19 cellular contexts compared by ENCODE assay signal in genomic region chr16:73093146-73094144, GRCh38. TPM values are rescaled to one million over a fixed set of nuclear protein-coding genes. Genes with fewer than 3 reads are reported as not detected.
DNase-seq lines count a peak whose midpoint lies in the region; ATAC-seq and TF ChIP-seq lines count a peak whose summit lies in the region.
"Had no signal": no experiment of that assay in that cellular context is flagged by ENCODE, and none has a peak within 500 bp of the region (broad histone marks: within the 10 kb centered on the region; RNA-seq: fewer than 3 reads in every experiment).

No MANE protein-coding gene starts in this region.

- H3K36me3 ChIP-seq in DND-41 (ENCODE audit: insufficient read depth, low read length), result no peaks in the 10 kb centered on the region
- H3K36me3 ChIP-seq in adipocyte (ENCODE audit: control insufficient read depth, insufficient read depth, low read length, severe bottlenecking), result no peaks in the 10 kb centered on the region
- H3K36me3 ChIP-seq in osteoblast (ENCODE audit: insufficient read depth, low read length), result no peaks in the 10 kb centered on the region
- H3K36me3 ChIP-seq: spleen, stomach had no signal

- H3K9ac ChIP-seq in DND-41 (ENCODE audit: low read depth, low read length), result no peak overlapping the region
- H3K9ac ChIP-seq in adipocyte (ENCODE audit: low read length), result no peak overlapping the region
- H3K9ac ChIP-seq: KMS-11 had no signal

- H3K4me2 ChIP-seq in DND-41 (ENCODE audit: insufficient read depth, low read length) (no peak overlapping the region), osteoblast (ENCODE audit: insufficient read depth, low read length) (peak overlapping the region; percentile 59)
- H3K4me2 ChIP-seq: KMS-11 had no signal

- no peaks in the 10 kb centered on the region for H3K36me3 Mint-ChIP-seq in activated naive CD8-positive, alpha-beta T cell treated with anti-CD3 and anti-CD28 coated beads, Interleukin-2, amount 50 U/mL, for 24 hours (ENCODE audit: low read depth)

- peaks cover 5% of the 10 kb centered on the region; the same call in 1 of the 2 replicates for H3K4me1 ChIP-seq in DND-41 (ENCODE audit: insufficient read depth, low read length)
- H3K4me1 ChIP-seq in adipocyte (ENCODE audit: control insufficient read depth, insufficient read depth, low read length), result peaks cover 6% of the 10 kb centered on the region
- H3K4me1 ChIP-seq in osteoblast (ENCODE audit: insufficient read depth, low read length), result peaks cover 14% of the 10 kb centered on the region
- H3K4me1 ChIP-seq: spleen had no signal

- in situ Hi-C loops in KBM-7 (cut with MboI; ENCODE audit: low pct_unique_long_range_greater_than_20kb, low sequenced_read_pairs), result no loop called here

- no peak overlapping the region for H3K27ac Mint-ChIP-seq in activated naive CD8-positive, alpha-beta T cell treated with anti-CD3 and anti-CD28 coated beads, Interleukin-2, amount 50 U/mL, for 24 hours
- H3K27ac Mint-ChIP-seq: activated B cell treated with CpG ODN at 0.5 μM for 24 hours had no signal

- H3K79me2 ChIP-seq in DND-41 (ENCODE audit: insufficient read depth, low read length) (no peaks in the 10 kb centered on the region), osteoblast (ENCODE audit: insufficient read depth, low read length) (no peaks in the 10 kb centered on the region)

- no peaks in the 10 kb centered on the region for H4K20me1 ChIP-seq in DND-41 (ENCODE audit: insufficient read depth, low read length)
- no peaks in the 10 kb centered on the region for H4K20me1 ChIP-seq in osteoblast (ENCODE audit: insufficient read depth, low read length)

- no peaks in the 10 kb centered on the region for H3K27me3 ChIP-seq in DND-41 (ENCODE audit: insufficient read depth, low read length, poor library complexity)
- no peaks in the 10 kb centered on the region for H3K27me3 ChIP-seq in adipocyte (replicated peaks; ENCODE audit: control insufficient read depth, insufficient read depth, low read length)
- no peaks in the 10 kb centered on the region for H3K27me3 ChIP-seq in osteoblast (ENCODE audit: insufficient read depth, low read length)
- H3K27me3 ChIP-seq: spleen, stomach had no signal

- H3K4me3 ChIP-seq in DND-41 (ENCODE audit: low read depth in 1 of 2, low read length in 2 of 2) (no peak overlapping the region), adipocyte (ENCODE audit: low read length) (no peak overlapping the region), osteoblast (ENCODE audit: insufficient read depth, low read length) (no peak overlapping the region)
- H3K4me3 ChIP-seq: spleen, stomach had no signal

- H2AFZ ChIP-seq in DND-41 (ENCODE audit: low read depth, low read length), result peak overlapping the region; percentile 14; the same call in 1 of the 2 replicates
- peak overlapping the region; percentile 61 for H2AFZ ChIP-seq in osteoblast (ENCODE audit: low read length)

- DNase-seq in DND-41 (no peak), adipocyte (ENCODE audit: low read depth) (peak; percentile 15), fibroblast of peridontal ligament (ENCODE audit: extremely low read depth) (peak; percentile 71), osteoblast (ENCODE audit: insufficient read length, low spot score, missing footprints) (no peak), KBM-7 (no peak)
- DNase-seq in activated naive CD8-positive, alpha-beta T cell treated with anti-CD3 and anti-CD28 coated beads, Interleukin-2, amount 50 U/mL, for 24 hours, result no peak
- DNase-seq: activated B cell treated with CpG ODN at 0.5 μM for 24 hours; activated CD8-positive, alpha-beta memory T cell treated with anti-CD3 and anti-CD28 coated beads, Interleukin-2, amount 50 U/mL, for 4 hours; activated naive CD4-positive, alpha-beta T cell treated with anti-CD3 and anti-CD28 coated beads, Interleukin-2, amount 50 U/mL, for 16 hours; mesenchymal stem cell; NCI-H187; NCI-H510A; spleen; stomach; T-helper 1 cell had no signal

- H3K4me1 Mint-ChIP-seq in activated naive CD8-positive, alpha-beta T cell treated with anti-CD3 and anti-CD28 coated beads, Interleukin-2, amount 50 U/mL, for 24 hours, result no peaks in the 10 kb centered on the region
- H3K4me1 Mint-ChIP-seq: activated B cell treated with CpG ODN at 0.5 μM for 24 hours had no signal

- H3K4me3 Mint-ChIP-seq in activated naive CD8-positive, alpha-beta T cell treated with anti-CD3 and anti-CD28 coated beads, Interleukin-2, amount 50 U/mL, for 24 hours, result no peak overlapping the region
- H3K4me3 Mint-ChIP-seq: activated B cell treated with CpG ODN at 0.5 μM for 24 hours had no signal

- no peaks in the 10 kb centered on the region for H3K9me3 ChIP-seq in DND-41 (ENCODE audit: insufficient read depth, low read length, severe bottlenecking)
- no peaks in the 10 kb centered on the region for H3K9me3 ChIP-seq in adipocyte (ENCODE audit: control insufficient read depth, low read length)
- no peaks in the 10 kb centered on the region for H3K9me3 ChIP-seq in osteoblast (ENCODE audit: low read depth, low read length)
- H3K9me3 ChIP-seq: spleen, stomach had no signal

- no peaks in the 10 kb centered on the region for H3K27me3 Mint-ChIP-seq in activated naive CD8-positive, alpha-beta T cell treated with anti-CD3 and anti-CD28 coated beads, Interleukin-2, amount 50 U/mL, for 24 hours

- no peak for TF ChIP-seq CTCF in DND-41 (IDR thresholded peaks at IDR 0.05; ENCODE audit: borderline replicate concordance, extremely low read depth, low read length, poor library complexity, severe bottlenecking)
- TF ChIP-seq CTCF in osteoblast (IDR thresholded peaks at IDR 0.05; ENCODE audit: extremely low read depth, low read depth, low read length), result no peak

- no peak for ATAC-seq in DND-41 (ENCODE audit: insufficient read depth, low read depth)
- no peak for ATAC-seq in HG03196 (IDR thresholded peaks at IDR 0.05; ENCODE audit: unreplicated experiment)
- no peak for ATAC-seq in activated naive CD8-positive, alpha-beta T cell treated with anti-CD3 and anti-CD28 coated beads, Interleukin-2, amount 50 U/mL, for 24 hours
- ATAC-seq in HG03045 (IDR thresholded peaks at IDR 0.05; ENCODE audit: unreplicated experiment), result no peak

- no peak overlapping the region for H3K27ac ChIP-seq in DND-41 (ENCODE audit: low read length)
- no peak overlapping the region for H3K27ac ChIP-seq in osteoblast (ENCODE audit: low read depth, low read length)
- H3K27ac ChIP-seq: HL-60, KMS-11, spleen had no signal

- H3K9me3 Mint-ChIP-seq in activated naive CD8-positive, alpha-beta T cell treated with anti-CD3 and anti-CD28 coated beads, Interleukin-2, amount 50 U/mL, for 24 hours, result no peaks in the 10 kb centered on the region
- H3K9me3 Mint-ChIP-seq: activated B cell treated with CpG ODN at 0.5 μM for 24 hours had no signal

RNA-seq across cellular contexts. Expression of gene ZFHX3, which starts 45.5 kb away (rescaled TPM):
- total RNA-seq in osteoblast, result 14.1 and 14.5 TPM in 2 replicates

Comparison
In these comparisons a context has a peak if more than half of its experiments do, and no peak if none do; other contexts are left out.
1. DNase-seq: peak in adipocyte (single experiment) and fibroblast of peridontal ligament (single experiment); none in DND-41 (single experiment), osteoblast (single experiment), activated naive CD8-positive, alpha-beta T cell treated with anti-CD3 and anti-CD28 coated beads, Interleukin-2, amount 50 U/mL, for 24 hours (single experiment) and KBM-7 (single experiment).